1 cellular context compared by ENCODE assay signal in genomic region chr9:4831944-4832343, GRCh38.
TF ChIP-seq lines count a peak whose summit lies in the region.

No MANE protein-coding gene starts in this region.

TF ChIP-seq in HepG2, 621 proteins besides CTCF, POLR2A, EP300 and RAD21:
- TF ChIP-seq KDM5B (CRISPR knock-in tag; IDR thresholded peaks at IDR 0.05; ENCODE audit: borderline replicate concordance) (no peak), PAX8 (CRISPR knock-in tag; IDR thresholded peaks at IDR 0.05; ENCODE audit: borderline replicate concordance) (no peak), MAFF (IDR thresholded peaks at IDR 0.05; ENCODE audit: low read depth, low read length) (no peak), REL (CRISPR knock-in tag; conservative IDR thresholded peaks at IDR 0.05) (no peak), MIXL1 (CRISPR knock-in tag; IDR thresholded peaks at IDR 0.05) (no peak), ZNF768 (CRISPR knock-in tag; IDR thresholded peaks at IDR 0.05) (no peak), HOXA9 (CRISPR knock-in tag; IDR thresholded peaks at IDR 0.05; ENCODE audit: borderline replicate concordance) (no peak), NFKBIZ (CRISPR knock-in tag; IDR thresholded peaks at IDR 0.05) (no peak), ZBTB38 (CRISPR knock-in tag; IDR thresholded peaks at IDR 0.05) (no peak), RELA (CRISPR knock-in tag; IDR thresholded peaks at IDR 0.05) (no peak), MLX (CRISPR knock-in tag; IDR thresholded peaks at IDR 0.05) (no peak), AKAP8 (CRISPR knock-in tag; IDR thresholded peaks at IDR 0.05) (no peak)
TF ChIP-seq in HepG2: peak in this region for 0.
